8 cellular contexts compared by ENCODE assay signal in the genomic region with DNA sequence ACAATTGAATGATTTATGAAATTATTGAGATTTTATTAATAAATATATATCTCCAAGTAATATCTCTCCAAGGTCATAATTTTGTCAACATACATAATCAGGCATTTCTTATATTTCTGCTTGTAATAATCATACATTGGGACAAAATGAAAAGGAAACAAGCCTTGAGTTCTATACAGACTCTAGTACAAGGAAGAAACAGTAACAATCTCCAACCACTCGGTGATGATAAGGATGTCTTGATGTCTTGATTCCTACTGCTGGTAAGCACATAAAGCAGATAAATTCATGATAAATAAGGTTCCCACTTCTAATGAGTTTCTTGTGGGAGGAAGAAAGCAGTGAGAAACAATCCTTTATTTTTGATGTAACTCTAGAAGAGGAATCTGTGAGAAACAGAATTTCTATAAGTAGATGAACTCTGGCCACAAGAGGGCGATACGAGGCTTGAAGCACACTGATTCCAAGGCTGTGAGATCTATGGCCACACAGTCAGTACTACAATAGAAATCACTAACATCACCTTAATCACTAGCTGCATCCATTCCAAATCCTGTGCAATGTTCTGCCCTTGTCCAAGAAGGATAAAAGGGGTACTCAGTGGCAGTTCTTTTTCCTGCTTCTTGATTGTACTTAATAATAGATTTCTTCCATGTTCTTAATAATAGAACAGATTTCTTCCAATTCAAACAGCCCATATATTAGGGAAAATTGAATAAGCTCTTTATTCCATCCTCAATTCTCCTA. TPM values are rescaled to one million over a fixed set of nuclear protein-coding genes. Genes with fewer than 3 reads are reported as not detected.
DNase-seq lines count a peak whose midpoint lies in the region; ATAC-seq and TF ChIP-seq lines count a peak whose summit lies in the region.

No MANE protein-coding gene starts in this region.

- no peak overlapping the region for H3K27ac ChIP-seq in HL-60 (replicated peaks)

- no peaks in the 10 kb centered on the region for H3K36me3 ChIP-seq in GM06990 (ENCODE audit: control insufficient read depth, insufficient read depth, low read length)

- peak; percentile 12 for DNase-seq in GM06990 (ENCODE audit: extremely low read depth, insufficient read length)
- peak; percentile 50 to 84 for DNase-seq in HL-60 (ENCODE audit: low read depth in 1 of 2, low spot score in 1 of 2)
- peak; percentile 65 for DNase-seq in NCI-H774 (lab: John Stamatoyannopoulos, UW)
- peak; percentile 77 to 87 for DNase-seq in activated CD4-positive, alpha-beta T cell treated with anti-CD3 and anti-CD28 coated beads, Interleukin-2, amount 50 U/mL, for 48 hours
- DNase-seq in effector CD4-positive, alpha-beta T cell, result peak; percentile 76
- DNase-seq in lung microvascular endothelial cell (ENCODE audit: low read depth in 2 of 2), result peak; percentile 85 to 88
- DNase-seq in stimulated activated CD8-positive, alpha-beta memory T cell treated with anti-CD3 and anti-CD28 coated beads, Interleukin-15, amount 100 ng/mL, for 1 hour (ENCODE audit: low read depth), result peak; percentile 67

- H3K27me3 ChIP-seq in GM06990 (replicated peaks; ENCODE audit: control insufficient read depth, insufficient read depth, low read length), result 0 out of 2 replicates have a peak, but pooled peaks cover 1% of the 10 kb centered on the region
- no peaks in the 10 kb centered on the region for H3K27me3 ChIP-seq in HL-60 (ENCODE audit: insufficient read depth, poor library complexity, severe bottlenecking)

- peak; percentile 75 for TF ChIP-seq CTCF in GM06990 (IDR thresholded peaks at IDR 0.05; ENCODE audit: insufficient read depth, low read length, poor library complexity, severe bottlenecking)
- TF ChIP-seq CTCF in HL-60 (IDR thresholded peaks at IDR 0.05; ENCODE audit: insufficient read depth, low read length), result peak; percentile 27

- no peak for ATAC-seq in HG03469 (IDR thresholded peaks at IDR 0.05; ENCODE audit: unreplicated experiment)

- H3K4me3 ChIP-seq in GM06990 (replicated peaks; ENCODE audit: low read depth, low read length), result no peak overlapping the region
- H3K4me3 ChIP-seq in HL-60 (replicated peaks; ENCODE audit: insufficient read depth, low read length), result no peak overlapping the region

RNA-seq across cellular contexts. Expression of a gene that starts 41.4 kb away (rescaled TPM):
- total RNA-seq in lung microvascular endothelial cell, result 1.2 and 3.3 TPM in 2 replicates

Comparison
In these comparisons a context has a peak if more than half of its experiments do, and no peak if none do; other contexts are left out.
1. DNase-seq: peak in every context shown above with its lines; median percentile 86 in lung microvascular endothelial cell; 82 in activated CD4-positive, alpha-beta T cell treated with anti-CD3 and anti-CD28 coated beads, Interleukin-2, amount 50 U/mL, for 48 hours; 76 in effector CD4-positive, alpha-beta T cell; 67 in HL-60; 67 in stimulated activated CD8-positive, alpha-beta memory T cell treated with anti-CD3 and anti-CD28 coated beads, Interleukin-15, amount 100 ng/mL, for 1 hour; 65 in NCI-H774; 12 in GM06990.